In the genomic region with DNA sequence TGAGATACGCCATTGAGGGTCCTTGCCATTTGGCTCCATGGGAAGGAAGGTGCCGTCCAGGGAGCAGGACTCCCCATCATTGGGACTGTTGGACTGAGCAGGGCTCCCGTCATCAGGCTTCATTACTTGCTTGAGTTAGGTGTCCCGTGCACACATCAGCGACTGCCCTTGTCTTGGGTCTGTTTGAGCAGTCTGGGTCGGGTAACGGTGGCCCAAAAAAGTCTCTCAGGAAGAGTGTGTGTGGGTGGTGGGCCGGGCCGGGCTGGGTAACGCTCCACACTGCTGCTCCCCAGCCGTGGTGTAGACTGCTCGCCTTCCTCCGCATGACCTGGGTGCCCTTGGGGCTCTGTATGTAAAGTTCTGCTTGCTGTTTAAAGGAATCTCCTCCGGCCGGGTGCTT, we compare ENCODE assay signal across 1 cellular context.
TF ChIP-seq lines count a peak whose summit lies in the region.

No MANE protein-coding gene starts in this region.

TF ChIP-seq in WTC11, 78 proteins besides CTCF, POLR2A, EP300 and RAD21 (continued from another document):
- TF ChIP-seq, protein P1, sequence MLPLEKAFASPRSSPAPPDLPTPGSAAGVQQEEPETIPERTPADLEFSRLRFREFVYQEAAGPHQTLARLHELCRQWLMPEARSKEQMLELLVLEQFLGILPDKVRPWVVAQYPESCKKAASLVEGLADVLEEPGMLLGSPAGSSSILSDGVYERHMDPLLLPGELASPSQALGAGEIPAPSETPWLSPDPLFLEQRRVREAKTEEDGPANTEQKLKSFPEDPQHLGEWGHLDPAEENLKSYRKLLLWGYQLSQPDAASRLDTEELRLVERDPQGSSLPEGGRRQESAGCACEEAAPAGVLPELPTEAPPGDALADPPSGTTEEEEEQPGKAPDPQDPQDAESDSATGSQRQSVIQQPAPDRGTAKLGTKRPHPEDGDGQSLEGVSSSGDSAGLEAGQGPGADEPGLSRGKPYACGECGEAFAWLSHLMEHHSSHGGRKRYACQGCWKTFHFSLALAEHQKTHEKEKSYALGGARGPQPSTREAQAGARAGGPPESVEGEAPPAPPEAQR (CRISPR knock-in tag; IDR thresholded peaks at IDR 0.05): no peak
- TF ChIP-seq ZNF416 (CRISPR knock-in tag; IDR thresholded peaks at IDR 0.05): no peak
- TF ChIP-seq ELF4 (CRISPR knock-in tag; IDR thresholded peaks at IDR 0.05; ENCODE audit: low read depth): no peak
- no peak for TF ChIP-seq IRF2 (CRISPR knock-in tag; IDR thresholded peaks at IDR 0.05; ENCODE audit: borderline replicate concordance, low read depth)
- TF ChIP-seq TP53 (CRISPR knock-in tag; IDR thresholded peaks at IDR 0.05): no peak
- TF ChIP-seq, protein P2, sequence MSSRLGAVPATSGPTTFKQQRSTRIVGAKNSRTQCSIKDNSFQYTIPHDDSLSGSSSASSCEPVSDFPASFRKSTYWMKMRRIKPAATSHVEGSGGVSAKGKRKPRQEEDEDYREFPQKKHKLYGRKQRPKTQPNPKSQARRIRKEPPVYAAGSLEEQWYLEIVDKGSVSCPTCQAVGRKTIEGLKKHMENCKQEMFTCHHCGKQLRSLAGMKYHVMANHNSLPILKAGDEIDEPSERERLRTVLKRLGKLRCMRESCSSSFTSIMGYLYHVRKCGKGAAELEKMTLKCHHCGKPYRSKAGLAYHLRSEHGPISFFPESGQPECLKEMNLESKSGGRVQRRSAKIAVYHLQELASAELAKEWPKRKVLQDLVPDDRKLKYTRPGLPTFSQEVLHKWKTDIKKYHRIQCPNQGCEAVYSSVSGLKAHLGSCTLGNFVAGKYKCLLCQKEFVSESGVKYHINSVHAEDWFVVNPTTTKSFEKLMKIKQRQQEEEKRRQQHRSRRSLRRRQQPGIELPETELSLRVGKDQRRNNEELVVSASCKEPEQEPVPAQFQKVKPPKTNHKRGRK (CRISPR knock-in tag; IDR thresholded peaks at IDR 0.05; ENCODE audit: borderline replicate concordance): no peak
- no peak for TF ChIP-seq TCF7 (CRISPR knock-in tag; IDR thresholded peaks at IDR 0.05; ENCODE audit: low read depth)
- no peak for TF ChIP-seq RORB (CRISPR knock-in tag; IDR thresholded peaks at IDR 0.05)
TF ChIP-seq in WTC11: peak in this region for 0.
